Comparison of ENCODE assay signal across 28 cellular contexts in the genomic region with DNA sequence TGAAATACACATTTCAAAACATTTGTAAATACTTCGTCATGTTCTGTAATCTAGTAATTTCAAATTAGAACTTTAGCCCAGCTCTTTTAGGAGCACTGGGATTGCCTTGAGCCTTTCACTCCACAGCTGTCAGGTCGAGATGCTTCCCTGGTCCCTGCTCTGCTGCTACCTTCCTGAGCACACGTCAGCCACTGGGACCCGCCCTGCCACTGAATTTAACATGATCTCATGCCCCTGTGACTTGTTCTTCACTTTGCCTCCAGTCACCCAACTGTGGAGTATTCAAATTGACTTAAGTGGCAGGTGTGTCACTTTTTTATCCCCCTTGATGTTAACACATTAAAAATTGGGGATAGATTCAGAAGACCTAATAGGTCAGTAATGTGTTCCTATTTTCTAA. TPM values are rescaled to one million over a fixed set of nuclear protein-coding genes. Genes with fewer than 3 reads are reported as not detected.
DNase-seq lines count a peak whose midpoint lies in the region; ATAC-seq and TF ChIP-seq lines count a peak whose summit lies in the region.
"Had no signal": no experiment of that assay in that cellular context is flagged by ENCODE, and none has a peak within 500 bp of the region (broad histone marks: within the 10 kb centered on the region; RNA-seq: fewer than 3 reads in every experiment).

No MANE protein-coding gene starts in this region.

- peaks cover 60% of the 10 kb centered on the region for H3K4me1 Mint-ChIP-seq in nephron
- H3K4me1 Mint-ChIP-seq in activated CD4-positive, alpha-beta T cell treated with anti-CD3 and anti-CD28 coated beads, Interleukin-2, amount 10 ng/mL, durations not matched to agents 24 days and 14 days, result peaks cover 19% of the 10 kb centered on the region

- H3K36me3 Mint-ChIP-seq in nephron (ENCODE audit: low read depth), result peaks cover 23% of the 10 kb centered on the region
- peaks cover 2% of the 10 kb centered on the region for H3K36me3 Mint-ChIP-seq in activated CD4-positive, alpha-beta T cell treated with anti-CD3 and anti-CD28 coated beads, Interleukin-2, amount 10 ng/mL, durations not matched to agents 24 days and 14 days (ENCODE audit: low read depth)
- H3K36me3 Mint-ChIP-seq: CD8-positive, alpha-beta memory T cell; memory B cell had no signal

- H3K4me3 ChIP-seq in endocrine pancreas (ENCODE audit: control insufficient read depth, insufficient read depth, low read length) (peak overlapping the region; percentile 15), transverse colon (no peak overlapping the region), left ventricle myocardium inferior (no peak overlapping the region)
- H3K4me3 ChIP-seq: ovary had no signal

- H3K9me3 ChIP-seq in endocrine pancreas (ENCODE audit: control insufficient read depth, low read length) (no peaks in the 10 kb centered on the region), transverse colon (no peaks in the 10 kb centered on the region), left ventricle myocardium inferior (replicated peaks) (no peaks in the 10 kb centered on the region)
- H3K9me3 ChIP-seq: ovary had no signal

- H3K27ac Mint-ChIP-seq in nephron, result peak overlapping the region in 1 of 3 experiments; percentile 34
- H3K27ac Mint-ChIP-seq in activated CD4-positive, alpha-beta T cell treated with anti-CD3 and anti-CD28 coated beads, Interleukin-2, amount 10 ng/mL, durations not matched to agents 24 days and 14 days, result no peak overlapping the region
- H3K27ac Mint-ChIP-seq: activated T-helper 1 cell treated with anti-CD3 and anti-CD28 coated beads, Interleukin-12 subunit alpha, Interleukin-12 subunit beta, Interleukin-2, Interleukin-4 antibody, amounts not matched to agents 30 ng/mL and 10 ng/mL and 1 ng/mL, durations not matched to agents 14 hours and 24 hours and 36 hours; CD8-positive, alpha-beta memory T cell; memory B cell had no signal

- intact Hi-C loops in transverse colon (cut with DNase I; ENCODE audit: low total_unique reads), result loop anchor here (5.0 to 10.0 kb wide), 2 partner anchors 54 to 59 kb away; no protein-coding TSS in a partner anchor
- intact Hi-C loops in left ventricle myocardium inferior (cut with micrococcal nuclease), result no loop called here
- intact Hi-C loops in activated CD4-positive, alpha-beta T cell treated with anti-CD3 and anti-CD28 coated beads, Interleukin-2, amount 10 ng/mL, durations not matched to agents 24 days and 14 days (cut with micrococcal nuclease), result loop anchor here (10.0 kb wide), 1 partner anchor 681 kb away; the partner anchor contains the start of gene IGF1R

- WGBS in transverse colon (ENCODE audit: low coverage in 1 of 2), 2 donors, result 31 to 32% methylated on average over 4 of the region's 4 CpGs

- no peak for ATAC-seq in GM21825 (IDR thresholded peaks at IDR 0.05; ENCODE audit: unreplicated experiment)

- H3K27me3 Mint-ChIP-seq in nephron (ENCODE audit: low read depth), result no peaks in the 10 kb centered on the region
- peaks cover 16% of the 10 kb centered on the region for H3K27me3 Mint-ChIP-seq in activated CD4-positive, alpha-beta T cell treated with anti-CD3 and anti-CD28 coated beads, Interleukin-2, amount 10 ng/mL, durations not matched to agents 24 days and 14 days

- TF ChIP-seq CTCF in nephron (IDR thresholded peaks at IDR 0.05; ENCODE audit: unreplicated experiment in 3 of 3) (no peak), transverse colon (IDR thresholded peaks at IDR 0.05) (no peak), left ventricle myocardium inferior (IDR thresholded peaks at IDR 0.05; ENCODE audit: borderline replicate concordance) (no peak)

- H3K9me3 Mint-ChIP-seq in nephron, result no peaks in the 10 kb centered on the region
- H3K9me3 Mint-ChIP-seq in activated CD4-positive, alpha-beta T cell treated with anti-CD3 and anti-CD28 coated beads, Interleukin-2, amount 10 ng/mL, durations not matched to agents 24 days and 14 days, result no peaks in the 10 kb centered on the region
- H3K9me3 Mint-ChIP-seq: memory B cell had no signal

- no peak overlapping the region for H3K9ac ChIP-seq in endocrine pancreas (ENCODE audit: control insufficient read depth, insufficient read depth, low read length)
- H3K9ac ChIP-seq: KMS-11 had no signal

- peak overlapping the region; percentile 74 to 92 (median 81) for H3K4me3 Mint-ChIP-seq in nephron
- no peak overlapping the region for H3K4me3 Mint-ChIP-seq in activated CD4-positive, alpha-beta T cell treated with anti-CD3 and anti-CD28 coated beads, Interleukin-2, amount 10 ng/mL, durations not matched to agents 24 days and 14 days
- H3K4me3 Mint-ChIP-seq: activated T-helper 1 cell treated with anti-CD3 and anti-CD28 coated beads, Interleukin-12 subunit alpha, Interleukin-12 subunit beta, Interleukin-2, Interleukin-4 antibody, amounts not matched to agents 30 ng/mL and 10 ng/mL and 1 ng/mL, durations not matched to agents 14 hours and 24 hours and 36 hours; CD8-positive, alpha-beta memory T cell; memory B cell had no signal

- no peaks in the 10 kb centered on the region for H3K36me3 ChIP-seq in endocrine pancreas (ENCODE audit: control insufficient read depth, insufficient read depth, low read length)
- H3K36me3 ChIP-seq in transverse colon, result peaks cover 0 to under 1% (median under 1%) of the 10 kb centered on the region in 4 donors
- peaks cover 32% of the 10 kb centered on the region for H3K36me3 ChIP-seq in left ventricle myocardium inferior
- H3K36me3 ChIP-seq: ovary had no signal

- no peak for TF ChIP-seq POLR2A in transverse colon (IDR thresholded peaks at IDR 0.05)

- H3K27ac ChIP-seq in transverse colon (peak overlapping the region; percentile 96 to 99 (median 98)), left ventricle myocardium inferior (replicated peaks) (no peak overlapping the region)
- H3K27ac ChIP-seq: KMS-11, ovary had no signal

- in situ Hi-C loops in transverse colon (cut with MboI; ENCODE audit: low pct_ligation_motif_present in 1 of 4, low pct_unique_long_range_greater_than_20kb in 1 of 4, low sequenced_read_pairs in 3 of 4), result no loop called here

- TF ChIP-seq EP300 in transverse colon (IDR thresholded peaks at IDR 0.05; ENCODE audit: low read depth), result no peak

- H3K27me3 ChIP-seq in endocrine pancreas (ENCODE audit: control insufficient read depth, insufficient read depth, low read length) (no peaks in the 10 kb centered on the region), transverse colon (no peaks in the 10 kb centered on the region), left ventricle myocardium inferior (ENCODE audit: low read depth) (no peaks in the 10 kb centered on the region)
- H3K27me3 ChIP-seq: ovary had no signal

- DNase-seq in NCI-H82 (lab: John Stamatoyannopoulos, UW) (peak; percentile 33), NCI-H82 treated with DMSO at 0.1 percent for 48 hours (lab: John Stamatoyannopoulos, UW; ENCODE audit: unreplicated experiment) (no peak), transverse colon (peak; percentile 27), left ventricle myocardium inferior (no peak)
- no peak for DNase-seq in activated CD4-positive, alpha-beta T cell treated with anti-CD3 and anti-CD28 coated beads, Interleukin-2, amount 10 ng/mL, durations not matched to agents 24 days and 14 days
- DNase-seq: 8988T; activated CD4-positive, alpha-beta T cell treated with anti-CD3 and anti-CD28 coated beads, Interleukin-2, amount 50 U/mL, for 1 hour; activated naive CD4-positive, alpha-beta T cell treated with anti-CD3 and anti-CD28 coated beads, Interleukin-2, amount 50 U/mL, for 16 hours; amygdala; CD8-positive, alpha-beta memory T cell; cortex of kidney; GOT3; kidney; NCI-H1092; NCI-H187 treated with DMSO at 0.1 percent for 48 hours; NCI-H345; NCI-H748 treated with DMSO at 0.1 percent for 48 hours; ovary; stimulated activated CD4-positive, alpha-beta T cell treated with anti-CD3 and anti-CD28 coated beads, Interleukin-12 subunit alpha, Interleukin-12 subunit beta, amount 100 ng/mL, for 4 hours; stimulated activated naive CD4-positive, alpha-beta T cell treated with Interleukin-2 at 50 U/mL for 16 hours; trophoblast cell had no signal

- H3K4me1 ChIP-seq in endocrine pancreas (ENCODE audit: control insufficient read depth, insufficient read depth, low read length) (peaks cover 18% of the 10 kb centered on the region), transverse colon (peaks cover 31 to 69% (median 40%) of the 10 kb centered on the region in 4 donors), left ventricle myocardium inferior (peaks cover 63% of the 10 kb centered on the region)

RNA-seq across cellular contexts. Expression of gene ARRDC4, which starts 3.3 kb away (rescaled TPM):
- 100 to 1,000 TPM in 1 of 4 donors, 10 to 100 TPM in 3; 35.9 to 188 (median 70.7) TPM for total RNA-seq in transverse colon
- total RNA-seq in left ventricle myocardium inferior, result 11.8 TPM
- 1.0 and 1.1 TPM in 2 replicates for total RNA-seq in activated CD4-positive, alpha-beta T cell treated with anti-CD3 and anti-CD28 coated beads, Interleukin-2, amount 10 ng/mL, durations not matched to agents 24 days and 14 days
- total RNA-seq: OCI-LY7 had no signal

Comparison
In these comparisons a context has a peak if more than half of its experiments do, and no peak if none do; other contexts are left out.
1. DNase-seq: peak in NCI-H82 (single experiment) and transverse colon (single experiment); none in NCI-H82 treated with DMSO at 0.1 percent for 48 hours (single experiment), left ventricle myocardium inferior (single experiment) and activated CD4-positive, alpha-beta T cell treated with anti-CD3 and anti-CD28 coated beads, Interleukin-2, amount 10 ng/mL, durations not matched to agents 24 days and 14 days (single experiment).